ENCODE assay signal across 19 cellular contexts in the genomic region with DNA sequence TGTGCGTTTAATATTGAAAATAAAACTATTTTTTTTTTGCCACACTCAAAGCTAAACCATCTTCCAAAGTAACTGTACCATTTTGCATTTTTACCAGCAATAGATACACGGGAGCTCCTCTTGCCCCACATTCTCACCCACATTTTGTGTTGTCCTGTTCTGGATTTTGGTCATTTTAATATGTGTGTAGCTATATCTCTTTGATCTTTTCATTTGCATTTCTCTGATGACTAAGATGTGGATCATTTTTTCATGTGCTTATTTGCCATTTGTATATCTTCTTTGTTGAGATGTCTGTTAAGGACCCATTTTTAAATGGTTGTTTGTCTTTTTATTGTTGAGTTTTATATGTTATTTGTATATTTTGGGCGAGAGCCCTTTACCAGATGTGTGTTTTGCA.
A peak's percentile ranks its signal among the peaks of the same experiment; 100 is the strongest.
DNase-seq lines count a peak whose midpoint lies in the region; ATAC-seq and TF ChIP-seq lines count a peak whose summit lies in the region.
"Had no signal": no experiment of that assay in that cellular context is flagged by ENCODE, and none has a peak within 500 bp of the region (broad histone marks: within the 10 kb centered on the region; RNA-seq: fewer than 3 reads in every experiment).

No MANE protein-coding gene starts in this region.

- CTCF ChIA-PET in PC-3 (lab: Charles Lee), result no interaction called here

- 44% methylated on average over 3 of the region's 3 CpGs for WGBS in suprapubic skin

- peak; percentile 15 for DNase-seq in ELR (ENCODE audit: low read depth)
- peak; percentile 38 for DNase-seq in NCI-H526 treated with DMSO at 0.1 percent for 48 hours (lab: John Stamatoyannopoulos, UW)
- peak; percentile 12 for DNase-seq in PC-3
- DNase-seq in epidermal melanocyte (ENCODE audit: insufficient read length, low spot score), result peak; percentile 17
- no peak for DNase-seq in suprapubic skin (ENCODE audit: low spot score in 2 of 2)
- DNase-seq in NCI-H2196 treated with DMSO at 0.1 percent for 48 hours (lab: John Stamatoyannopoulos, UW; ENCODE audit: unreplicated experiment), result no peak
- DNase-seq: AML-193; CD4-positive, alpha-beta memory T cell; CD4-positive, CD25-positive, alpha-beta regulatory T cell; CD8-positive, alpha-beta memory T cell; COR-L47; DMS79 treated with DMSO at 0.1 percent for 48 hours; GDM1 had no signal

- BruUV-seq in PC-3 (replicated peaks; lab: Mats Ljungman, UMichigan), result no TSS peak

- H3K36me3 ChIP-seq in PC-3 (ENCODE audit: low read depth, low read length), result no peaks in the 10 kb centered on the region
- H3K36me3 ChIP-seq in suprapubic skin, result no peaks in the 10 kb centered on the region
- H3K36me3 ChIP-seq: BLaER1 treated with 17β-estradiol and CSF1 and Interleukin-3, amounts not matched to agents 10 nM and 100 nM had no signal

- H3K27ac ChIP-seq in PC-3 (ENCODE audit: low read length) (no peak overlapping the region), suprapubic skin (no peak overlapping the region)
- H3K27ac ChIP-seq: 22Rv1; A549; BLaER1 treated with 17β-estradiol and CSF1 and Interleukin-3, amounts not matched to agents 10 nM and 100 nM; C4-2B had no signal

- H3K27me3 ChIP-seq in PC-3 (ENCODE audit: low read length), result no peaks in the 10 kb centered on the region
- no peaks in the 10 kb centered on the region for H3K27me3 ChIP-seq in suprapubic skin
- H3K27me3 ChIP-seq: BLaER1 treated with 17β-estradiol and CSF1 and Interleukin-3, amounts not matched to agents 10 nM and 100 nM had no signal

- no peak overlapping the region for H3K4me2 ChIP-seq in PC-3 (ENCODE audit: low read length)
- H3K4me2 ChIP-seq: A549; BLaER1 treated with 17β-estradiol and CSF1 and Interleukin-3, amounts not matched to agents 10 nM and 100 nM had no signal

- no peaks in the 10 kb centered on the region for H3K79me2 ChIP-seq in PC-3 (ENCODE audit: low read length)

- no peak overlapping the region for H2AFZ ChIP-seq in PC-3 (ENCODE audit: low read length)

- POLR2A ChIA-PET in PC-3 (lab: Charles Lee; ENCODE audit: unreplicated experiment), result no interaction called here

- H3K4me3 ChIP-seq in PC-3 (ENCODE audit: low read length) (no peak overlapping the region), suprapubic skin (no peak overlapping the region)
- H3K4me3 ChIP-seq: A549; BLaER1 treated with 17β-estradiol and CSF1 and Interleukin-3, amounts not matched to agents 10 nM and 100 nM; GM12878 had no signal

- no peak for TF ChIP-seq EP300 in suprapubic skin (IDR thresholded peaks at IDR 0.05)

- TF ChIP-seq CTCF in PC-3 (conservative IDR thresholded peaks at IDR 0.05; ENCODE audit: low read depth, low read length) (no peak), suprapubic skin (IDR thresholded peaks at IDR 0.05) (no peak)

- no peaks in the 10 kb centered on the region for H3K9me2 ChIP-seq in PC-3 (replicated peaks; ENCODE audit: low read length)

- peak; percentile 82 for ATAC-seq in PC-3
- no peak for ATAC-seq in GM18858 (IDR thresholded peaks at IDR 0.05; ENCODE audit: unreplicated experiment)
- ATAC-seq: A549, GM12878 had no signal

- intact Hi-C loops in PC-3 (cut with micrococcal nuclease), result loop anchor here (5.0 kb wide), 1 partner anchor 65 kb away; no protein-coding TSS in a partner anchor

- H3F3A ChIP-seq in PC-3 (ENCODE audit: low read length, unreplicated experiment), result no peaks in the 10 kb centered on the region

- H4K20me1 ChIP-seq in PC-3 (ENCODE audit: low read length), result no peaks in the 10 kb centered on the region
- H4K20me1 ChIP-seq: BLaER1 treated with 17β-estradiol and CSF1 and Interleukin-3, amounts not matched to agents 10 nM and 100 nM had no signal

- H3K9me3 ChIP-seq in PC-3 (ENCODE audit: low read length) (no peaks in the 10 kb centered on the region), suprapubic skin (no peaks in the 10 kb centered on the region)
- H3K9me3 ChIP-seq: A549; BLaER1 treated with 17β-estradiol and CSF1 and Interleukin-3, amounts not matched to agents 10 nM and 100 nM had no signal

- H3K4me1 ChIP-seq in PC-3 (ENCODE audit: insufficient read depth, low read length), result no peaks in the 10 kb centered on the region
- H3K4me1 ChIP-seq in suprapubic skin, result no peaks in the 10 kb centered on the region
- H3K4me1 ChIP-seq: A549; BLaER1 treated with 17β-estradiol and CSF1 and Interleukin-3, amounts not matched to agents 10 nM and 100 nM had no signal

- no peak for TF ChIP-seq POLR2A in suprapubic skin (IDR thresholded peaks at IDR 0.05)

- no peak overlapping the region for H3K9ac ChIP-seq in PC-3 (ENCODE audit: low read length)
- H3K9ac ChIP-seq: BLaER1 treated with 17β-estradiol and CSF1 and Interleukin-3, amounts not matched to agents 10 nM and 100 nM had no signal

Comparison
In these comparisons a context has a peak if more than half of its experiments do, and no peak if none do; other contexts are left out.
1. DNase-seq: peak in ELR (single experiment), NCI-H526 treated with DMSO at 0.1 percent for 48 hours (single experiment), PC-3 (single experiment) and epidermal melanocyte (single experiment); none in suprapubic skin (0 of 2) and NCI-H2196 treated with DMSO at 0.1 percent for 48 hours (single experiment).